8 cellular contexts compared by ENCODE assay signal in the genomic region with DNA sequence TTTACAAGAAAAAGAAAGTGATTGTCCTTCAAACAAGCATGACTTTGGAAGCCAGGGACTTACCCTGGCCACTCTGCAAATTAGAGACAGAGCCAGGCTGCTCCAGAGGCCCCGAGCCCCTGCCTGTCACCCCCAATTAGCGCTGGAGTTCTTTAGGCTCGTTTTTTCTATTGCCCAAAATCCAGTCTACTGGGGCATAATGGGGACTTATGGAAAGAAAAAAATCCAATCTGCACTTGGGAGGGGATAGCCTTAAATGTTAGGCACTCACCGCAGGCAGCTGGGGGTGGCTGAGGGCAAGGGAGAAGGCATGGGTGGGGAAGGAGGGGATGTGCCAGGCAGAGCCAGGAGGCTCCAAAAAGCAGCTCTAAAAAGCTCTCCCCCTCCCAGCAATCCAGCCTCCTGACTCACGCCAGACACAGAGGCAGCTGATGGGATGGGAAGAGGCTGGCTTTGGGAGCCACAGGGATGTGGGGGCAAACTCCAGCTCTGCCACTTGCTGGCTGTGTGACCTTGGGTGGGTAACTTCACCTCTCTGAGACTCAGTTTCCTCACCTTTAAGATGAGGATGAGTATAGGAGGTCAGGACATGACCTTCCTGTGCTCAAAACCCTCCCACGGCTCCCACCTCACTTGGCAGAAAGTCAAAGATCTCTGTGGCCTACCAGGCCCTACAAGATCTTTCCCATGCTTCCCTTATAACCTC.
DNase-seq lines count a peak whose midpoint lies in the region; ATAC-seq, FAIRE-seq and TF ChIP-seq lines count a peak whose summit lies in the region.

No MANE protein-coding gene starts in this region.

- H3K4me1 Mint-ChIP-seq in CD4-positive, CD25-positive, alpha-beta regulatory T cell, result peaks cover 8 to 24% (median 11%) of the 10 kb centered on the region in 4 donors
- H3K4me1 Mint-ChIP-seq in dendritic cell treated with granulocyte-macrophage colony-stimulating factor and Interleukin-4, amounts not matched to agents 40 ng/mL and 50 ng/mL, for 4 days (ENCODE audit: low read depth), result peaks cover 57% of the 10 kb centered on the region
- H3K4me1 Mint-ChIP-seq in progenitor cell of endocrine pancreas (ENCODE audit: low read depth), result peaks cover 12% of the 10 kb centered on the region

- H3K9me3 Mint-ChIP-seq in CD4-positive, CD25-positive, alpha-beta regulatory T cell, result no peaks in the 10 kb centered on the region
- H3K9me3 Mint-ChIP-seq in dendritic cell treated with granulocyte-macrophage colony-stimulating factor and Interleukin-4, amounts not matched to agents 40 ng/mL and 50 ng/mL, for 4 days, result no peaks in the 10 kb centered on the region
- no peaks in the 10 kb centered on the region for H3K9me3 Mint-ChIP-seq in progenitor cell of endocrine pancreas (ENCODE audit: low read depth)

- H3K36me3 Mint-ChIP-seq in CD4-positive, CD25-positive, alpha-beta regulatory T cell, result no peaks in the 10 kb centered on the region
- no peaks in the 10 kb centered on the region for H3K36me3 Mint-ChIP-seq in dendritic cell treated with granulocyte-macrophage colony-stimulating factor and Interleukin-4, amounts not matched to agents 40 ng/mL and 50 ng/mL, for 4 days (ENCODE audit: low read depth)
- no peaks in the 10 kb centered on the region for H3K36me3 Mint-ChIP-seq in progenitor cell of endocrine pancreas (ENCODE audit: insufficient read depth)

- DNase-seq in CD4-positive, CD25-positive, alpha-beta regulatory T cell, result no peak
- DNase-seq in MG63, result peak; percentile 84
- no peak for DNase-seq in omental fat pad (ENCODE audit: low spot score)
- no peak for DNase-seq in SKM-1 (lab: John Stamatoyannopoulos, UW; ENCODE audit: unreplicated experiment)
- no peak for DNase-seq in SHP77 treated with DMSO at 0.1 percent for 48 hours (lab: John Stamatoyannopoulos, UW)
- DNase-seq in progenitor cell of endocrine pancreas (ENCODE audit: low spot score, unreplicated experiment), result no peak
- DNase-seq in frontal cortex (ENCODE audit: low spot score in 2 of 2), result no peak

- peak overlapping the region; percentile 36 to 63 (median 60) for H3K4me3 Mint-ChIP-seq in CD4-positive, CD25-positive, alpha-beta regulatory T cell
- peak overlapping the region; percentile 34 for H3K4me3 Mint-ChIP-seq in dendritic cell treated with granulocyte-macrophage colony-stimulating factor and Interleukin-4, amounts not matched to agents 40 ng/mL and 50 ng/mL, for 4 days
- H3K4me3 Mint-ChIP-seq in progenitor cell of endocrine pancreas (ENCODE audit: low read depth), result no peak overlapping the region

- H3K9me3 ChIP-seq in CD4-positive, CD25-positive, alpha-beta regulatory T cell (ENCODE audit: control insufficient read depth in 2 of 2, low read length in 2 of 2), result no peaks in the 10 kb centered on the region
- H3K9me3 ChIP-seq in MG63, result no peaks in the 10 kb centered on the region

- no peaks in the 10 kb centered on the region for H3K27me3 ChIP-seq in CD4-positive, CD25-positive, alpha-beta regulatory T cell (ENCODE audit: control insufficient read depth, insufficient read depth, low read length)
- no peaks in the 10 kb centered on the region for H3K27me3 ChIP-seq in MG63

- FAIRE-seq in frontal cortex (lab: Jason Lieb, UNC), result no peak

- peak overlapping the region; percentile 1 for H3K27ac ChIP-seq in CD4-positive, CD25-positive, alpha-beta regulatory T cell (ENCODE audit: insufficient read depth, low read length, poor library complexity, severe bottlenecking)

- peaks cover 10% of the 10 kb centered on the region for H3K27me3 Mint-ChIP-seq in CD4-positive, CD25-positive, alpha-beta regulatory T cell
- H3K27me3 Mint-ChIP-seq in dendritic cell treated with granulocyte-macrophage colony-stimulating factor and Interleukin-4, amounts not matched to agents 40 ng/mL and 50 ng/mL, for 4 days, result peaks cover 10% of the 10 kb centered on the region
- H3K27me3 Mint-ChIP-seq in progenitor cell of endocrine pancreas, result no peaks in the 10 kb centered on the region

- peak in 1 of 2 donors; percentile 27 for ATAC-seq in CD4-positive, CD25-positive, alpha-beta regulatory T cell (ENCODE audit: low read depth in 2 of 2)
- ATAC-seq in omental fat pad (ENCODE audit: low FRiP score), result peak; percentile 80

- H3K36me3 ChIP-seq in CD4-positive, CD25-positive, alpha-beta regulatory T cell (ENCODE audit: control insufficient read depth, insufficient read depth, low read length), result no peaks in the 10 kb centered on the region
- H3K36me3 ChIP-seq in MG63, result no peaks in the 10 kb centered on the region

- H3K4me3 ChIP-seq in CD4-positive, CD25-positive, alpha-beta regulatory T cell (ENCODE audit: low read depth, low read length), result peak overlapping the region; percentile 50
- peak overlapping the region; percentile 9; the same call in 1 of the 2 replicates for H3K4me3 ChIP-seq in MG63

- peak overlapping the region; percentile 69 to 85 (median 82) for H3K27ac Mint-ChIP-seq in CD4-positive, CD25-positive, alpha-beta regulatory T cell
- H3K27ac Mint-ChIP-seq in dendritic cell treated with granulocyte-macrophage colony-stimulating factor and Interleukin-4, amounts not matched to agents 40 ng/mL and 50 ng/mL, for 4 days, result peak overlapping the region; percentile 80
- no peak overlapping the region for H3K27ac Mint-ChIP-seq in progenitor cell of endocrine pancreas

- TF ChIP-seq CTCF in omental fat pad (IDR thresholded peaks at IDR 0.05), result no peak
- no peak for TF ChIP-seq CTCF in progenitor cell of endocrine pancreas (IDR thresholded peaks at IDR 0.05; ENCODE audit: unreplicated experiment)

- peaks cover 15% of the 10 kb centered on the region for H3K4me1 ChIP-seq in CD4-positive, CD25-positive, alpha-beta regulatory T cell (ENCODE audit: control insufficient read depth, insufficient read depth, low read length, poor library complexity, severe bottlenecking)

- intact Hi-C loops in dendritic cell treated with granulocyte-macrophage colony-stimulating factor and Interleukin-4, amounts not matched to agents 40 ng/mL and 50 ng/mL, for 4 days (cut with micrococcal nuclease), result no loop called here
